Comparison of ENCODE assay signal across 28 cellular contexts in genomic region chr17:78304549-78305037, GRCh38. TPM values are rescaled to one million over a fixed set of nuclear protein-coding genes. Genes with fewer than 3 reads are reported as not detected.
A peak's percentile ranks its signal among the peaks of the same experiment; 100 is the strongest.
DNase-seq lines count a peak whose midpoint lies in the region; ATAC-seq and TF ChIP-seq lines count a peak whose summit lies in the region.
"Had no signal": no experiment of that assay in that cellular context is flagged by ENCODE, and none has a peak within 500 bp of the region (broad histone marks: within the 10 kb centered on the region; RNA-seq: fewer than 3 reads in every experiment).

No MANE protein-coding gene starts in this region.

- intact Hi-C loops in left cardiac atrium (cut with DNase I), result no loop called here
- intact Hi-C loops in spleen (cut with DNase I; ENCODE audit: low total_unique reads), result no loop called here

- no peak overlapping the region for H3K4me3 ChIP-seq in spleen
- H3K4me3 ChIP-seq: Peyer's patch, upper lobe of left lung had no signal

- H3K36me3 ChIP-seq in spleen, result no peaks in the 10 kb centered on the region
- H3K36me3 ChIP-seq: Peyer's patch, upper lobe of left lung had no signal

- H3K27ac ChIP-seq in spleen, result peak overlapping the region in 1 of 8 donors; percentile 63
- H3K27ac ChIP-seq: upper lobe of left lung, VCaP had no signal

- no peaks in the 10 kb centered on the region for H3K4me1 Mint-ChIP-seq in stimulated activated memory B cell treated with anti-CD40 and anti-IgM and Interleukin-4, amounts not matched to agents 10 μg/mL and 1 μg/mL and 100 μg/mL, for 72 hours
- H3K4me1 Mint-ChIP-seq: CD8-positive, alpha-beta memory T cell had no signal

- ATAC-seq in left cardiac atrium (peak; percentile 13 to 31), HG02973 (IDR thresholded peaks at IDR 0.05; ENCODE audit: unreplicated experiment) (no peak)
- ATAC-seq in stimulated activated memory B cell treated with anti-CD40 and anti-IgM and Interleukin-4, amounts not matched to agents 10 μg/mL and 1 μg/mL and 100 μg/mL, for 72 hours, result no peak
- ATAC-seq: activated naive CD4-positive, alpha-beta T cell treated with anti-CD3 and anti-CD28 coated beads, Interleukin-2, amount 50 U/mL, for 72 hours had no signal

- TF ChIP-seq CTCF in spleen (IDR thresholded peaks at IDR 0.05 in 8 of 11, conservative IDR thresholded peaks at IDR 0.05 in 3 of 11), result peak in 1 of 11 experiments; percentile 5

- H3K9me3 Mint-ChIP-seq in stimulated activated memory B cell treated with anti-CD40 and anti-IgM and Interleukin-4, amounts not matched to agents 10 μg/mL and 1 μg/mL and 100 μg/mL, for 72 hours, result peaks cover 3% of the 10 kb centered on the region

- H3K9me3 ChIP-seq in spleen, result peaks cover 0 to 19% (median 13%) of the 10 kb centered on the region in 8 donors
- H3K9me3 ChIP-seq: upper lobe of left lung had no signal

- no peaks in the 10 kb centered on the region for H3K27me3 Mint-ChIP-seq in stimulated activated memory B cell treated with anti-CD40 and anti-IgM and Interleukin-4, amounts not matched to agents 10 μg/mL and 1 μg/mL and 100 μg/mL, for 72 hours
- H3K27me3 Mint-ChIP-seq: CD8-positive, alpha-beta memory T cell had no signal

- no peak for TF ChIP-seq POLR2A in spleen (IDR thresholded peaks at IDR 0.05)

- no peak overlapping the region for H3K4me3 Mint-ChIP-seq in stimulated activated memory B cell treated with anti-CD40 and anti-IgM and Interleukin-4, amounts not matched to agents 10 μg/mL and 1 μg/mL and 100 μg/mL, for 72 hours
- H3K4me3 Mint-ChIP-seq: CD8-positive, alpha-beta memory T cell had no signal

- DNase-seq in dermis microvascular lymphatic vessel endothelial cell (ENCODE audit: low read depth in 2 of 2) (peak; percentile 40 to 61), left cardiac atrium (no peak), lung microvascular endothelial cell (ENCODE audit: low read depth in 2 of 2) (peak; percentile 32 to 62), COR-L47 (lab: John Stamatoyannopoulos, UW) (no peak), spleen (no peak), activated T-cell treated with anti-CD3 and anti-CD28 coated beads for 4 hours (no peak)
- DNase-seq: activated CD4-positive, alpha-beta T cell treated with anti-CD3 and anti-CD28 coated beads for 4 hours; CD8-positive, alpha-beta memory T cell; DMS 273 treated with DMSO at 0.1 percent for 48 hours; effector CD8-positive, alpha-beta T cell; EL; glutamatergic neuron; islet precursor cell; mammary epithelial cell; NCI-H1092; NCI-H1694; NCI-H748 treated with DMSO at 0.1 percent for 48 hours; Peyer's patch; SIG-M5; stimulated activated CD4-positive, alpha-beta T cell treated with anti-CD3 and anti-CD28 coated beads, Interleukin-15, amount 100 ng/mL, for 24 hours; stimulated activated CD4-positive, alpha-beta T cell treated with anti-CD3 and anti-CD28 coated beads, Interleukin-4, amount 100 ng/mL, for 4 hours; SW 1271 had no signal

- no peaks in the 10 kb centered on the region for H3K36me3 Mint-ChIP-seq in stimulated activated memory B cell treated with anti-CD40 and anti-IgM and Interleukin-4, amounts not matched to agents 10 μg/mL and 1 μg/mL and 100 μg/mL, for 72 hours

- no peaks in the 10 kb centered on the region for H3K27me3 ChIP-seq in spleen (replicated peaks in 1 of 7)
- H3K27me3 ChIP-seq: Peyer's patch, upper lobe of left lung had no signal

- WGBS in spleen, 5 donors, result 43 to 75% (median 65%) methylated on average over 8 to 9 of the region's 9 CpGs

- H3K27ac Mint-ChIP-seq in stimulated activated memory B cell treated with anti-CD40 and anti-IgM and Interleukin-4, amounts not matched to agents 10 μg/mL and 1 μg/mL and 100 μg/mL, for 72 hours, result peak overlapping the region; percentile 43
- H3K27ac Mint-ChIP-seq: activated T-helper 2 cell treated with anti-CD3 and anti-CD28 coated beads, Interferon-gamma antibody, Interleukin-2, Interleukin-4, amounts not matched to agents 10 μg/mL and 5 μg/mL and 100 μg/mL, durations not matched to agents 14 hours and 24 hours and 36 hours; CD8-positive, alpha-beta memory T cell had no signal

- H3K4me1 ChIP-seq in spleen, result peaks cover 4 to 27% (median 10%) of the 10 kb centered on the region in 6 donors
- H3K4me1 ChIP-seq: Peyer's patch had no signal

RNA-seq across cellular contexts. Expression of gene SOCS3, which starts 55.3 kb away (rescaled TPM):
- total RNA-seq in dermis microvascular lymphatic vessel endothelial cell, result 35.8 and 58.2 TPM in 2 replicates
- 10 to 100 TPM; 15.1 to 78.1 TPM for total RNA-seq in left cardiac atrium
- total RNA-seq in lung microvascular endothelial cell, result 39.2 and 79.6 TPM in 2 replicates
- total RNA-seq in spleen, result 100 to 1,000 TPM in 4 of 7 donors, 10 to 100 TPM in 3; 21.4 to 164 (median 103) TPM
- 10 to 100 TPM; 10.7 to 22.2 (median 12.2) TPM for polyA plus RNA-seq in spleen

Comparison
In these comparisons a context has a peak if more than half of its experiments do, and no peak if none do; other contexts are left out.
1. DNase-seq: peak in dermis microvascular lymphatic vessel endothelial cell (2 of 2) and lung microvascular endothelial cell (2 of 2); none in left cardiac atrium (single experiment), COR-L47 (single experiment), spleen (single experiment) and activated T-cell treated with anti-CD3 and anti-CD28 coated beads for 4 hours (single experiment).
2. ATAC-seq: peak in left cardiac atrium (2 of 2); none in stimulated activated memory B cell treated with anti-CD40 and anti-IgM and Interleukin-4, amounts not matched to agents 10 μg/mL and 1 μg/mL and 100 μg/mL, for 72 hours (single experiment) and HG02973 (single experiment).